14 cellular contexts compared by ENCODE assay signal in the genomic region with DNA sequence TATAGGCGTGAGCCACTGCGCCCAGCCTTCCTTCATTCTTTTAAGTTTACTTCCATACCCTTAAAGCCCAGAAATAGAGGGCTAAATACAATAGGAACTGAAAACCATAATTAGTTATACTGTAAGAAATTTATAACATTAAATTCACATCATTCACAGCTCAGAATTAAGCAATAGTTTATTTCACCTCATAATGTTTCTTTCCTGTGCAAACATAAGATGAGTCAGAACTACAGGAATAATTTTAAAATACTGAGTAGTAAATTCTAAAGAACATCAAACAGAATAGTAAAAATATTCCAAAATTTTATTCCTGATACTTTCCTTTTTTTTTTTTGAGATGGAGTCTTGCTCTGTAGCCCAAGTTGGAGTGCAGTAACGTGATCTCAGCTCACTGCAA.
"Had no signal": no experiment of that assay in that cellular context is flagged by ENCODE, and none has a peak within 500 bp of the region (broad histone marks: within the 10 kb centered on the region; RNA-seq: fewer than 3 reads in every experiment).

No MANE protein-coding gene starts in this region.

- H3K36me3 ChIP-seq: thyroid gland had no signal

- H3K27me3 ChIP-seq: dorsolateral prefrontal cortex, esophagus squamous epithelium, pancreas, thyroid gland had no signal

- H3K27ac Mint-ChIP-seq: activated CD8-positive, alpha-beta T cell treated with anti-CD3 and anti-CD28 coated beads for 36 hours; activated naive CD4-positive, alpha-beta T cell treated with anti-CD3 and anti-CD28 coated beads for 36 hours; activated T-helper 1 cell treated with anti-CD3 and anti-CD28 coated beads, Interleukin-12 subunit alpha, Interleukin-12 subunit beta, Interleukin-2, Interleukin-4 antibody, amounts not matched to agents 30 ng/mL and 10 ng/mL and 1 ng/mL, durations not matched to agents 14 hours and 24 hours and 36 hours had no signal

- H3K27me3 Mint-ChIP-seq: activated CD8-positive, alpha-beta T cell treated with anti-CD3 and anti-CD28 coated beads for 36 hours; T-cell had no signal

- H3K4me3 ChIP-seq: dorsolateral prefrontal cortex, esophagus squamous epithelium, pancreas, thyroid gland had no signal

- H3K4me1 ChIP-seq: pancreas had no signal

- H3K4me1 Mint-ChIP-seq: neural crest cell had no signal

- ATAC-seq: activated CD8-positive, alpha-beta T cell treated with anti-CD3 and anti-CD28 coated beads for 36 hours; T-cell had no signal

- H3K9me3 ChIP-seq: esophagus squamous epithelium, pancreas, thyroid gland had no signal

- H3K27ac ChIP-seq: dorsolateral prefrontal cortex, esophagus squamous epithelium, pancreas, thyroid gland, VCaP had no signal

- DNase-seq: activated CD8-positive, alpha-beta memory T cell treated with anti-CD3 and anti-CD28 coated beads, Interleukin-2, amount 50 U/mL, for 4 hours; activated CD8-positive, alpha-beta T cell treated with anti-CD3 and anti-CD28 coated beads for 36 hours; activated naive CD4-positive, alpha-beta T cell treated with anti-CD3 and anti-CD28 coated beads for 36 hours; dorsolateral prefrontal cortex; esophagus squamous epithelium; kidney glomerular epithelial cell; pancreas; stimulated activated CD4-positive, alpha-beta T cell treated with anti-CD3 and anti-CD28 coated beads, Interleukin-15, amount 100 ng/mL, for 24 hours; stimulated activated CD4-positive, alpha-beta T cell treated with anti-CD3 and anti-CD28 coated beads, Interleukin-4, amount 100 ng/mL, for 4 hours; T-cell; thyroid gland had no signal

- H3K4me3 Mint-ChIP-seq: activated CD8-positive, alpha-beta T cell treated with anti-CD3 and anti-CD28 coated beads for 36 hours; activated naive CD4-positive, alpha-beta T cell treated with anti-CD3 and anti-CD28 coated beads for 36 hours; activated T-helper 1 cell treated with anti-CD3 and anti-CD28 coated beads, Interleukin-12 subunit alpha, Interleukin-12 subunit beta, Interleukin-2, Interleukin-4 antibody, amounts not matched to agents 30 ng/mL and 10 ng/mL and 1 ng/mL, durations not matched to agents 14 hours and 24 hours and 36 hours; neural crest cell; T-cell had no signal

- H3K9me3 Mint-ChIP-seq: activated CD8-positive, alpha-beta T cell treated with anti-CD3 and anti-CD28 coated beads for 36 hours; activated naive CD4-positive, alpha-beta T cell treated with anti-CD3 and anti-CD28 coated beads for 36 hours; activated T-helper 1 cell treated with anti-CD3 and anti-CD28 coated beads, Interleukin-12 subunit alpha, Interleukin-12 subunit beta, Interleukin-2, Interleukin-4 antibody, amounts not matched to agents 30 ng/mL and 10 ng/mL and 1 ng/mL, durations not matched to agents 14 hours and 24 hours and 36 hours; neural crest cell; T-cell had no signal
